In the genomic region with DNA sequence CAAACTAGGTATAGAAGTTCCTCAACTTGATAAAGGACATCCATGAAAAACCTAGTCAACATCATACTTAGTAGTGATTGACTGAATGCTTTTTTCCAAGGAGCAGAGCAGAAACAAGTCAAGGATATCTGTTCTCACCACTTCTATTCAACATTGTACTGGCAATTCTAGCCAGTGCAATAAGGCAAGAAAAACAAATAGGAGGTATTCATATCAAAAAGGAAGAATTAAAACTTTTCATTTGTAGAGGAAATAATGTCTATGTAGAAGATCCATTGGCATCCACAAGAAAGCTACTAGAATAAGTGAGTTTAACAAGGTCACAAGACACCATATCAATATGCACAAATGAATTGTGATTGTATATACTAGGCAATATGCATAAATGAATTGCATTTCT, we compare ENCODE assay signal across 2 cellular contexts.
TF ChIP-seq lines count a peak whose summit lies in the region.

No MANE protein-coding gene starts in this region.

TF ChIP-seq in HepG2, 621 proteins besides CTCF, POLR2A, EP300 and RAD21:
- no peak for TF ChIP-seq SP1 (IDR thresholded peaks at IDR 0.05)
- no peak for TF ChIP-seq SP1 (CRISPR knock-in tag; IDR thresholded peaks at IDR 0.05)
- 0 out of 2 replicates have a peak, but pooled peaks have one; percentile 46 for TF ChIP-seq ZMYM2 (CRISPR knock-in tag; IDR thresholded peaks at IDR 0.05)
- TF ChIP-seq ZNF30 (CRISPR knock-in tag; IDR thresholded peaks at IDR 0.05), result no peak
- TF ChIP-seq YEATS2 (CRISPR knock-in tag; IDR thresholded peaks at IDR 0.05; ENCODE audit: borderline replicate concordance), result no peak
- no peak for TF ChIP-seq ZNF780A (CRISPR knock-in tag; IDR thresholded peaks at IDR 0.05)
- peak; percentile 89; the same call in 1 of the 2 replicates for TF ChIP-seq ZNF280D (CRISPR knock-in tag; IDR thresholded peaks at IDR 0.05)
- no peak for TF ChIP-seq KLF16 (CRISPR knock-in tag; IDR thresholded peaks at IDR 0.05)
- no peak for TF ChIP-seq KMT2A (CRISPR knock-in tag; IDR thresholded peaks at IDR 0.05)

TF ChIP-seq in endothelial cell of umbilical vein, 7 proteins besides CTCF, POLR2A, EP300 and RAD21:
- no peak for TF ChIP-seq POLR2AphosphoS5 (IDR thresholded peaks at IDR 0.05; ENCODE audit: insufficient read depth, low read depth, low read length)
- no peak for TF ChIP-seq GATA2 (IDR thresholded peaks at IDR 0.05; ENCODE audit: insufficient read depth, insufficient read length, low read depth, low read length)
- TF ChIP-seq EZH2 (IDR thresholded peaks at IDR 0.05; ENCODE audit: borderline replicate concordance, low read depth, low read length, severe bottlenecking), result no peak
- no peak for TF ChIP-seq MYC (IDR thresholded peaks at IDR 0.05; ENCODE audit: low read depth, low read length)
